In genomic region chr6:161313940-161314509, GRCh38 we compare ENCODE assay signal across 6 cellular contexts.
"Had no signal": no experiment of that assay in that cellular context is flagged by ENCODE, and none has a peak within 500 bp of the region (broad histone marks: within the 10 kb centered on the region; RNA-seq: fewer than 3 reads in every experiment).

No MANE protein-coding gene starts in this region.

- H3K4me3 ChIP-seq: GM23338 had no signal

- ATAC-seq: GM23338, HepG2 had no signal

- H3K27ac ChIP-seq: HL-60 had no signal

- H3K27me3 Mint-ChIP-seq: IgD-negative memory B cell had no signal

- H3K4me2 ChIP-seq: GM23338 had no signal

- DNase-seq: H9, HCEC 1CT had no signal

- H3K4me3 Mint-ChIP-seq: GM23338, H9, IgD-negative memory B cell had no signal

- H3K27ac Mint-ChIP-seq: GM23338, H9, IgD-negative memory B cell had no signal

- H2AFZ ChIP-seq: GM23338 had no signal
